35 cellular contexts compared by ENCODE assay signal in genomic region chr6:160333101-160333500, GRCh38. TPM values are rescaled to one million over a fixed set of nuclear protein-coding genes. Genes with fewer than 3 reads are reported as not detected.
"Had no signal": no experiment of that assay in that cellular context is flagged by ENCODE, and none has a peak within 500 bp of the region (broad histone marks: within the 10 kb centered on the region; RNA-seq: fewer than 3 reads in every experiment).

No MANE protein-coding gene starts in this region.

- H2AFZ ChIP-seq: PC-9 had no signal

- H3K27me3 ChIP-seq: MG63 had no signal

- DNase-seq: Kasumi-1, MG63, NCI-H1048, NCI-H1092 treated with DMSO at 0.1 percent for 48 hours, NCI-H1105 treated with DMSO at 0.1 percent for 48 hours, NCI-H1417, NCI-H1436, NCI-H146, NCI-H1694, NCI-H187, NCI-H1930, NCI-H2029 treated with DMSO at 0.1 percent for 48 hours, NCI-H2081 treated with DMSO at 0.1 percent for 48 hours, NCI-H2107, NCI-H2171, NCI-H226, NCI-H446 treated with DMSO at 0.1 percent for 48 hours, NCI-H510A, NCI-H524, NCI-H526, NCI-H69, NCI-H748 treated with DMSO at 0.1 percent for 48 hours, NCI-H82, PC-9, SHP77, SIG-M5, SJCRH30 had no signal

- H3K36me3 ChIP-seq: MG63, SJCRH30 had no signal

- H3K27ac ChIP-seq: PC-9, RWPE1, SJCRH30, SK-N-MC had no signal

- ATAC-seq: Panc1, Right ventricle myocardium inferior, SK-N-SH treated with all-trans-retinoic acid at 6 μM for 48 hours had no signal

- H3K9me3 ChIP-seq: MG63, SJCRH30 had no signal

- H3K4me2 ChIP-seq: PC-9 had no signal

- H3K4me3 ChIP-seq: MG63, PC-9, SJCRH30, SK-N-MC had no signal

- H3K4me1 ChIP-seq: SJCRH30 had no signal

- FAIRE-seq: RCC 7860 had no signal

RNA-seq across cellular contexts. Expression of gene SLC22A3, which starts 15.1 kb away (rescaled TPM):
- total RNA-seq: OCI-LY7, PC-9, SJCRH30, SK-MEL-5 had no signal
